In the genomic region with DNA sequence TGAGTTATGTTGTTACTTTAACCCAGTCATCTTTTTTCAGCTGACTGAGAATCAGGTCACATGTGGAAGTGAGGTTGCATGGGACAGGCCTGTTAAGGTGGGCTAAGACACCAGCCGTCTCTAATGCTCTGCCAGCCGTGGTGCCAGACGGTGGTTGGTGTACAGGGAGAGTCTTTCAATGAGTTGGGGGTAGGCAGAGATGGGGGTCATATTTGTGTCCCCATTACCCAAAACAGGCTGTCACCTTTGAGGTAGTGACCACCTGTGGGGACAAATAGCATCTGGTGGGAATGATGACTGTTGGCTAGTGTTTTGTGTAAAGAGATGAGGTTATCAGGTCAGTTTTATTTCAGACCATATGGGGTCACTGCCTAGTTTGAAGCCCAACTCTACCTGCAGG, we compare ENCODE assay signal across 1 cellular context.
TF ChIP-seq lines count a peak whose summit lies in the region.

No MANE protein-coding gene starts in this region.

TF ChIP-seq in neural cell, 6 proteins besides CTCF, POLR2A, EP300 and RAD21 (continued from another document):
- TF ChIP-seq, protein P1, sequence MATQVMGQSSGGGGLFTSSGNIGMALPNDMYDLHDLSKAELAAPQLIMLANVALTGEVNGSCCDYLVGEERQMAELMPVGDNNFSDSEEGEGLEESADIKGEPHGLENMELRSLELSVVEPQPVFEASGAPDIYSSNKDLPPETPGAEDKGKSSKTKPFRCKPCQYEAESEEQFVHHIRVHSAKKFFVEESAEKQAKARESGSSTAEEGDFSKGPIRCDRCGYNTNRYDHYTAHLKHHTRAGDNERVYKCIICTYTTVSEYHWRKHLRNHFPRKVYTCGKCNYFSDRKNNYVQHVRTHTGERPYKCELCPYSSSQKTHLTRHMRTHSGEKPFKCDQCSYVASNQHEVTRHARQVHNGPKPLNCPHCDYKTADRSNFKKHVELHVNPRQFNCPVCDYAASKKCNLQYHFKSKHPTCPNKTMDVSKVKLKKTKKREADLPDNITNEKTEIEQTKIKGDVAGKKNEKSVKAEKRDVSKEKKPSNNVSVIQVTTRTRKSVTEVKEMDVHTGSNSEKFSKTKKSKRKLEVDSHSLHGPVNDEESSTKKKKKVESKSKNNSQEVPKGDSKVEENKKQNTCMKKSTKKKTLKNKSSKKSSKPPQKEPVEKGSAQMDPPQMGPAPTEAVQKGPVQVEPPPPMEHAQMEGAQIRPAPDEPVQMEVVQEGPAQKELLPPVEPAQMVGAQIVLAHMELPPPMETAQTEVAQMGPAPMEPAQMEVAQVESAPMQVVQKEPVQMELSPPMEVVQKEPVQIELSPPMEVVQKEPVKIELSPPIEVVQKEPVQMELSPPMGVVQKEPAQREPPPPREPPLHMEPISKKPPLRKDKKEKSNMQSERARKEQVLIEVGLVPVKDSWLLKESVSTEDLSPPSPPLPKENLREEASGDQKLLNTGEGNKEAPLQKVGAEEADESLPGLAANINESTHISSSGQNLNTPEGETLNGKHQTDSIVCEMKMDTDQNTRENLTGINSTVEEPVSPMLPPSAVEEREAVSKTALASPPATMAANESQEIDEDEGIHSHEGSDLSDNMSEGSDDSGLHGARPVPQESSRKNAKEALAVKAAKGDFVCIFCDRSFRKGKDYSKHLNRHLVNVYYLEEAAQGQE (IDR thresholded peaks at IDR 0.05; ENCODE audit: borderline replicate concordance), result no peak
- TF ChIP-seq POLR2AphosphoS5 (IDR thresholded peaks at IDR 0.05), result no peak
